ENCODE assay signal across 22 cellular contexts in genomic region chr22:24517446-24517845, GRCh38. TPM values are rescaled to one million over a fixed set of nuclear protein-coding genes. Genes with fewer than 3 reads are reported as not detected.
"Had no signal": no experiment of that assay in that cellular context is flagged by ENCODE, and none has a peak within 500 bp of the region (broad histone marks: within the 10 kb centered on the region; RNA-seq: fewer than 3 reads in every experiment).

No MANE protein-coding gene starts in this region.

- H3K27me3 ChIP-seq: body of pancreas, right atrium auricular region, upper lobe of right lung had no signal

- H3K27ac ChIP-seq: body of pancreas, esophagus muscularis mucosa, left ventricle myocardium inferior, right atrium auricular region, thoracic aorta, upper lobe of right lung had no signal

- H3K4me3 Mint-ChIP-seq: activated CD4-positive, alpha-beta T cell treated with anti-CD3 and anti-CD28 coated beads, Interleukin-2, amount 10 ng/mL, durations not matched to agents 7 days and 5 days; activated naive CD8-positive, alpha-beta T cell; activated T-cell treated with anti-CD3 and anti-CD28 coated beads, Interleukin-2, amount 50 U/mL, for 72 hours; memory B cell; natural killer cell; stimulated activated naive CD8-positive, alpha-beta T cell treated with anti-CD3 and anti-CD28 coated beads, Interleukin-15, Interleukin-2, amounts not matched to agents 100 ng/mL and 50 ng/mL, for 24 hours had no signal

- H3K36me3 Mint-ChIP-seq: activated naive CD8-positive, alpha-beta T cell; memory B cell; natural killer cell had no signal

- H3K9me3 ChIP-seq: body of pancreas, esophagus muscularis mucosa, left ventricle myocardium inferior, right atrium auricular region, thoracic aorta, upper lobe of right lung had no signal

- H3K36me3 ChIP-seq: esophagus muscularis mucosa, left ventricle myocardium inferior, right atrium auricular region, thoracic aorta, upper lobe of right lung had no signal

- H3K9me3 Mint-ChIP-seq: activated CD4-positive, alpha-beta T cell treated with anti-CD3 and anti-CD28 coated beads, Interleukin-2, amount 10 ng/mL, durations not matched to agents 7 days and 5 days; activated T-cell treated with anti-CD3 and anti-CD28 coated beads, Interleukin-2, amount 50 U/mL, for 72 hours; memory B cell; natural killer cell; stimulated activated naive CD8-positive, alpha-beta T cell treated with anti-CD3 and anti-CD28 coated beads, Interleukin-15, Interleukin-2, amounts not matched to agents 100 ng/mL and 50 ng/mL, for 24 hours had no signal

- DNase-seq: activated CD4-positive, alpha-beta T cell treated with anti-CD3 and anti-CD28 coated beads, Interleukin-2, amount 10 ng/mL, durations not matched to agents 7 days and 5 days; activated CD4-positive, CD25-positive, alpha-beta regulatory T cell; activated CD8-positive, alpha-beta memory T cell treated with anti-CD3 and anti-CD28 coated beads, Interleukin-2, amount 50 U/mL, for 48 hours; activated gamma-delta T cell treated with Interleukin-2 at 50 U/mL for 16 hours; activated T-cell treated with anti-CD3 and anti-CD28 coated beads, Interleukin-2, amount 50 U/mL, for 72 hours; amniotic stem cell; body of pancreas; caudate nucleus; hippocampal formation; left ventricle myocardium inferior; natural killer cell; stimulated activated CD4-positive, alpha-beta T cell treated with anti-CD3 and anti-CD28 coated beads, Interleukin-4, amount 100 ng/mL, for 4 hours; stimulated activated CD8-positive, alpha-beta memory T cell treated with anti-CD3 and anti-CD28 coated beads, Interleukin-4, amount 100 ng/mL, for 48 hours; upper lobe of right lung had no signal

- ATAC-seq: activated T-cell treated with anti-CD3 and anti-CD28 coated beads, Interleukin-2, amount 50 U/mL, for 72 hours; body of pancreas; natural killer cell; upper lobe of right lung had no signal

- H3K27ac Mint-ChIP-seq: activated CD4-positive, alpha-beta T cell treated with anti-CD3 and anti-CD28 coated beads, Interleukin-2, amount 10 ng/mL, durations not matched to agents 7 days and 5 days; activated naive CD8-positive, alpha-beta T cell; activated T-cell treated with anti-CD3 and anti-CD28 coated beads, Interleukin-2, amount 50 U/mL, for 72 hours; memory B cell; natural killer cell; stimulated activated naive CD8-positive, alpha-beta T cell treated with anti-CD3 and anti-CD28 coated beads, Interleukin-15, Interleukin-2, amounts not matched to agents 100 ng/mL and 50 ng/mL, for 24 hours had no signal

- H3K4me3 ChIP-seq: body of pancreas, esophagus muscularis mucosa, left ventricle myocardium inferior, right atrium auricular region, smooth muscle cell, thoracic aorta, upper lobe of right lung had no signal

RNA-seq across cellular contexts. Expression of gene UPB1, which starts 22.3 kb away (rescaled TPM):
- total RNA-seq: kidney epithelial cell, smooth muscle cell had no signal
